In genomic region chr1:8321612-8322011, GRCh38 we compare ENCODE assay signal across 24 cellular contexts.
"Had no signal": no experiment of that assay in that cellular context is flagged by ENCODE, and none has a peak within 500 bp of the region (broad histone marks: within the 10 kb centered on the region; RNA-seq: fewer than 3 reads in every experiment).

No MANE protein-coding gene starts in this region.

- H3K9me3 ChIP-seq: body of pancreas, colonic mucosa, esophagus squamous epithelium, gastroesophageal sphincter had no signal

- H3K27ac Mint-ChIP-seq: activated CD4-positive, alpha-beta T cell treated with anti-CD3 and anti-CD28 coated beads for 36 hours; activated naive CD4-positive, alpha-beta T cell treated with anti-CD3 and anti-CD28 coated beads, Interleukin-2, amount 10 ng/mL, durations not matched to agents 7 days and 5 days; activated naive CD8-positive, alpha-beta T cell; activated T-cell treated with anti-CD3 and anti-CD28 coated beads, Interleukin-2, amount 50 U/mL, for 24 hours; activated T-helper 2 cell treated with anti-CD3 and anti-CD28 coated beads, Interferon-gamma antibody, Interleukin-2, Interleukin-4, amounts not matched to agents 10 μg/mL and 5 μg/mL and 100 μg/mL, durations not matched to agents 14 hours and 24 hours and 36 hours had no signal

- H3K36me3 ChIP-seq: colonic mucosa, esophagus squamous epithelium had no signal

- H3K27ac ChIP-seq: body of pancreas, colonic mucosa, epithelial cell of prostate, esophagus squamous epithelium, gastroesophageal sphincter had no signal

- H3K36me3 Mint-ChIP-seq: activated naive CD4-positive, alpha-beta T cell treated with anti-CD3 and anti-CD28 coated beads, Interleukin-2, amount 10 ng/mL, durations not matched to agents 7 days and 5 days; activated naive CD8-positive, alpha-beta T cell had no signal

- H3K4me3 ChIP-seq: body of pancreas, colonic mucosa, esophagus squamous epithelium, gastroesophageal sphincter had no signal

- DNase-seq: activated CD4-positive, alpha-beta T cell treated with anti-CD3 and anti-CD28 coated beads, Interleukin-2, amount 50 U/mL, for 1 hour; activated CD4-positive, alpha-beta T cell treated with anti-CD3 and anti-CD28 coated beads, Interleukin-2, amount 50 U/mL, for 48 hours; activated CD4-positive, CD25-positive, alpha-beta regulatory T cell; activated CD4-positive, CD25-positive, alpha-beta regulatory T cell treated with anti-CD3 and anti-CD28 coated beads, Interleukin-2, amount 50 U/mL, for 72 hours; activated CD8-positive, alpha-beta memory T cell treated with anti-CD3 and anti-CD28 coated beads, Interleukin-2, amount 50 U/mL, for 48 hours; activated effector memory CD4-positive, alpha-beta T cell treated with anti-CD3 and anti-CD28 coated beads, Interleukin-2, amount 50 U/mL, for 16 hours; activated naive CD4-positive, alpha-beta T cell treated with anti-CD3 and anti-CD28 coated beads, Interleukin-2, amount 10 ng/mL, durations not matched to agents 7 days and 5 days; activated T-cell treated with anti-CD3 and anti-CD28 coated beads for 4 hours; activated T-cell treated with anti-CD3 and anti-CD28 coated beads, Interleukin-2, amount 50 U/mL, for 24 hours; amniotic stem cell; aorta; body of pancreas; central memory CD4-positive, alpha-beta T cell; cerebellar nuclear complex; colonic mucosa; effector CD8-positive, alpha-beta T cell; esophagus squamous epithelium; foreskin melanocyte; T1000 had no signal

- H3K9me3 Mint-ChIP-seq: activated naive CD4-positive, alpha-beta T cell treated with anti-CD3 and anti-CD28 coated beads, Interleukin-2, amount 10 ng/mL, durations not matched to agents 7 days and 5 days; activated T-cell treated with anti-CD3 and anti-CD28 coated beads, Interleukin-2, amount 50 U/mL, for 24 hours had no signal

- H3K27me3 ChIP-seq: gastroesophageal sphincter had no signal

- H3K27me3 Mint-ChIP-seq: activated naive CD8-positive, alpha-beta T cell had no signal

- H3K4me3 Mint-ChIP-seq: activated CD4-positive, alpha-beta T cell treated with anti-CD3 and anti-CD28 coated beads for 36 hours; activated naive CD4-positive, alpha-beta T cell treated with anti-CD3 and anti-CD28 coated beads, Interleukin-2, amount 10 ng/mL, durations not matched to agents 7 days and 5 days; activated naive CD8-positive, alpha-beta T cell; activated T-cell treated with anti-CD3 and anti-CD28 coated beads, Interleukin-2, amount 50 U/mL, for 24 hours had no signal
